In genomic region chr6:36759177-36759757, GRCh38 we compare ENCODE assay signal across 8 cellular contexts.
DNase-seq lines count a peak whose midpoint lies in the region; ATAC-seq, FAIRE-seq and TF ChIP-seq lines count a peak whose summit lies in the region.

No MANE protein-coding gene starts in this region.

- peak overlapping the region in 1 of 2 experiments; percentile 59; a peak in 2 of 6 replicates for H3K27ac ChIP-seq in A549

- H3K4me3 ChIP-seq in A549 = no peak overlapping the region

- no peak overlapping the region for H3K4me3 Mint-ChIP-seq in activated naive CD8-positive, alpha-beta T cell treated with anti-CD3 and anti-CD28 coated beads, Interleukin-2, amount 10 ng/mL, durations not matched to agents 7 days and 5 days

- no peaks in the 10 kb centered on the region for H3K9me3 ChIP-seq in A549

- H3K27me3 Mint-ChIP-seq in activated naive CD8-positive, alpha-beta T cell treated with anti-CD3 and anti-CD28 coated beads, Interleukin-2, amount 10 ng/mL, durations not matched to agents 7 days and 5 days = no peaks in the 10 kb centered on the region

- peaks cover 9% of the 10 kb centered on the region; the same call in 1 of the 3 replicates for H3K4me1 ChIP-seq in A549

- CTCF ChIA-PET in A549 (lab: Yijun Ruan, JAX) = interaction anchor here (0.5 to 5.3 kb wide), 71 partner anchors 9 to 782 kb away, joined by 3 to 50 read pairs (median 4); no protein-coding TSS in a partner anchor

- ATAC-seq in A549 = peak; percentile 87 to 98
- peak; percentile 43 for ATAC-seq in GM18867 (IDR thresholded peaks at IDR 0.05; ENCODE audit: unreplicated experiment)
- peak; percentile 61 for ATAC-seq in activated naive CD8-positive, alpha-beta T cell treated with anti-CD3 and anti-CD28 coated beads, Interleukin-2, amount 10 ng/mL, durations not matched to agents 7 days and 5 days (ENCODE audit: low read depth)
- no peak for ATAC-seq in HG02981 (IDR thresholded peaks at IDR 0.05; ENCODE audit: unreplicated experiment)

- DNase-seq in A549 (ENCODE audit: low read depth in 1 of 2, low spot score in 1 of 2) = peak; percentile 69 to 82
- peak; percentile 75 for DNase-seq in NCI-H1105 treated with DMSO at 0.1 percent for 48 hours (lab: John Stamatoyannopoulos, UW)
- peak; percentile 55 for DNase-seq in SW480 (ENCODE audit: low spot score)
- peak; percentile 89 for DNase-seq in activated naive CD8-positive, alpha-beta T cell treated with anti-CD3 and anti-CD28 coated beads, Interleukin-2, amount 10 ng/mL, durations not matched to agents 7 days and 5 days
- DNase-seq in cardiac septum (ENCODE audit: low spot score) = peak; percentile 93
- DNase-seq in pulmonary artery endothelial cell (ENCODE audit: low read depth, low spot score) = peak; percentile 35

- no peak for TF ChIP-seq POLR2A in A549 (IDR thresholded peaks at IDR 0.05; ENCODE audit: low read length)

- H3K36me3 Mint-ChIP-seq in activated naive CD8-positive, alpha-beta T cell treated with anti-CD3 and anti-CD28 coated beads, Interleukin-2, amount 10 ng/mL, durations not matched to agents 7 days and 5 days = no peaks in the 10 kb centered on the region

- TF ChIP-seq RAD21 in A549 (conservative IDR thresholded peaks at IDR 0.05 in 1 of 2, IDR thresholded peaks at IDR 0.05 in 1 of 2) = peak; percentile 86 to 88

- no peak for FAIRE-seq in A549 (lab: Jason Lieb, UNC)

- POLR2A ChIA-PET in A549 (lab: Yijun Ruan, JAX) = interaction anchor here (0.9 to 1.0 kb wide), 2 partner anchors 144 to 330 kb away, joined by 3 read pairs; no protein-coding TSS in a partner anchor
- POLR2A ChIA-PET in activated naive CD8-positive, alpha-beta T cell treated with anti-CD3 and anti-CD28 coated beads, Interleukin-2, amount 10 ng/mL, durations not matched to agents 7 days and 5 days (lab: Charles Lee) = interaction anchor here (0.8 to 2.3 kb wide), 5 partner anchors 10 to 144 kb away, joined by 3 to 10 read pairs (median 3); partner anchors contain the start of gene CDKN1A

- 0% methylated on average over 5 of the region's 8 CpGs for WGBS in A549 (ENCODE audit: missing lambda C conversion rate)

- peaks cover 38% of the 10 kb centered on the region for H3K4me1 Mint-ChIP-seq in activated naive CD8-positive, alpha-beta T cell treated with anti-CD3 and anti-CD28 coated beads, Interleukin-2, amount 10 ng/mL, durations not matched to agents 7 days and 5 days

- no peak overlapping the region for H3K27ac Mint-ChIP-seq in activated naive CD8-positive, alpha-beta T cell treated with anti-CD3 and anti-CD28 coated beads, Interleukin-2, amount 10 ng/mL, durations not matched to agents 7 days and 5 days

- intact Hi-C loops in cardiac septum (cut with DNase I) = loop anchor here (5.0 kb wide), 2 partner anchors 77 to 137 kb away; no protein-coding TSS in a partner anchor

- no peaks in the 10 kb centered on the region for H3K9me3 Mint-ChIP-seq in activated naive CD8-positive, alpha-beta T cell treated with anti-CD3 and anti-CD28 coated beads, Interleukin-2, amount 10 ng/mL, durations not matched to agents 7 days and 5 days

- H3K4me2 ChIP-seq in A549 = peak overlapping the region; percentile 20; the same call in 2 of the 3 replicates

- no peak for TF ChIP-seq EP300 in A549 (IDR thresholded peaks at IDR 0.05)

- peak; percentile 88 for TF ChIP-seq CTCF in A549 (IDR thresholded peaks at IDR 0.05)

TF ChIP-seq in A549, 52 proteins besides CTCF, POLR2A, EP300 and RAD21:
- no peak for TF ChIP-seq RNF2 (IDR thresholded peaks at IDR 0.05; ENCODE audit: borderline replicate concordance, low read depth)
- peak; percentile 72; the same call in 2 of the 3 replicates for TF ChIP-seq SMC3 (IDR thresholded peaks at IDR 0.05)

Comparison
In these comparisons a context has a peak if more than half of its experiments do, and no peak if none do; other contexts are left out.
1. DNase-seq: peak in every context shown above with its lines; median percentile 93 in cardiac septum; 89 in activated naive CD8-positive, alpha-beta T cell treated with anti-CD3 and anti-CD28 coated beads, Interleukin-2, amount 10 ng/mL, durations not matched to agents 7 days and 5 days; 76 in A549; 75 in NCI-H1105 treated with DMSO at 0.1 percent for 48 hours; 55 in SW480; 35 in pulmonary artery endothelial cell.